17 cellular contexts compared by ENCODE assay signal in the genomic region with DNA sequence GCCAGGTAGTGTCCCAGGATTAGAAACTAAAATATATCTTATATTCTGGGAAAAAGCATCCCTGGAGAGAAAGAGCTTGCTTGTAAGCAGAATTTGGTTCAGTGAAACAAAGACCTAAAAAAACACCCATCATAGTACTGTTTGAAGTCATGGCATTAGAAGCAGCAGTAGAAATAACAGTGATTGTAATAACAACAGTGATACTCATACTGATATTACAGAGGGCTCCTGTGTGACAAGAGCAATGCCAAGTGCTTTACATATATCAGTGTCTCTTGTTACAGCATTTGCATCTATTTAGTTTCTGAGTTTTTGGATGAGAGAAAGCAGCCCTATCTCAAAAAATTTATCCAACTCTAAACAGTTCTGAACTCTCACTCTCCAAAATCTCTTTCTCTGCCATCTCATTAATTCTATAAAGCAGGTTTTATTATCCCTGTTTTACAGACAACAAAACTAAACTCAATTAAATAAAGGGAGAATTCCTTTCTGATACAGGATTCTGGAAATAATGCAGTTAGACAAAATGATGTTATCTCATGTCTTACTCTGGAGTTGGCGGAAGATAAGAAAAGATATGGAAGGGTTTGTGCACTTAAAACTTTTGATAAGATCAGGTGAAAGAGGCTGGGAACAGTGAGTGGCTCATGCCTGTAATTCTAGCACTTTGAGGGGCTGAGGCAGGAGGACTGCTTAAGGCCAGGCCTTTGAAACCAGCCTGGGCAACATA.
DNase-seq lines count a peak whose midpoint lies in the region; ATAC-seq lines count a peak whose summit lies in the region.
"Had no signal": no experiment of that assay in that cellular context is flagged by ENCODE, and none has a peak within 500 bp of the region (broad histone marks: within the 10 kb centered on the region; RNA-seq: fewer than 3 reads in every experiment).

No MANE protein-coding gene starts in this region.

- H2BK5ac ChIP-seq in trophoblast cell (ENCODE audit: low read depth, low read length, poor library complexity) = no peak overlapping the region

- no peak overlapping the region for H3K4me3 Mint-ChIP-seq in activated CD4-positive, alpha-beta T cell treated with anti-CD3 and anti-CD28 coated beads for 36 hours
- H3K4me3 Mint-ChIP-seq in activated naive CD8-positive, alpha-beta T cell = no peak overlapping the region
- H3K4me3 Mint-ChIP-seq in activated naive CD8-positive, alpha-beta T cell treated with anti-CD3 and anti-CD28 coated beads for 36 hours = no peak overlapping the region
- no peak overlapping the region for H3K4me3 Mint-ChIP-seq in activated T-helper 1 cell treated with anti-CD3 and anti-CD28 coated beads, Interleukin-12 subunit alpha, Interleukin-12 subunit beta, Interleukin-2, Interleukin-4 antibody, amounts not matched to agents 30 ng/mL and 10 ng/mL and 1 ng/mL, durations not matched to agents 14 hours and 24 hours and 36 hours
- H3K4me3 Mint-ChIP-seq: GM23338 had no signal

- H3K27me3 ChIP-seq in trophoblast cell (ENCODE audit: insufficient read depth, low read length) = no peaks in the 10 kb centered on the region
- H3K27me3 ChIP-seq: BLaER1 treated with 17β-estradiol and CSF1 and Interleukin-3, amounts not matched to agents 10 nM and 100 nM had no signal

- no peaks in the 10 kb centered on the region for H3K27me3 Mint-ChIP-seq in activated CD4-positive, alpha-beta T cell treated with anti-CD3 and anti-CD28 coated beads for 36 hours
- H3K27me3 Mint-ChIP-seq in activated naive CD8-positive, alpha-beta T cell = no peaks in the 10 kb centered on the region
- no peaks in the 10 kb centered on the region for H3K27me3 Mint-ChIP-seq in activated naive CD8-positive, alpha-beta T cell treated with anti-CD3 and anti-CD28 coated beads for 36 hours
- no peaks in the 10 kb centered on the region for H3K27me3 Mint-ChIP-seq in activated T-helper 1 cell treated with anti-CD3 and anti-CD28 coated beads, Interleukin-12 subunit alpha, Interleukin-12 subunit beta, Interleukin-2, Interleukin-4 antibody, amounts not matched to agents 30 ng/mL and 10 ng/mL and 1 ng/mL, durations not matched to agents 14 hours and 24 hours and 36 hours (ENCODE audit: insufficient read depth)

- H4K8ac ChIP-seq in trophoblast cell (ENCODE audit: low read depth, low read length) = no peak overlapping the region

- no peak overlapping the region for H4K12ac ChIP-seq in trophoblast cell (ENCODE audit: low read depth, low read length)

- CTCF ChIA-PET in activated CD4-positive, alpha-beta T cell treated with anti-CD3 and anti-CD28 coated beads for 36 hours (lab: Charles Lee) = no interaction called here

- no CpG with 5 or more reads among the region's 1 CpG for WGBS in trophoblast cell (ENCODE audit: extremely low coverage, insufficient coverage, insufficient read length)

- no peak overlapping the region for H3K4ac ChIP-seq in trophoblast cell (ENCODE audit: low read depth, low read length)

- intact Hi-C loops in activated CD4-positive, alpha-beta T cell treated with anti-CD3 and anti-CD28 coated beads for 36 hours (cut with DNase I, micrococcal nuclease) = loop anchor here in 1 of 2 experiments (5.0 kb wide), 1 partner anchor 312 kb away; no protein-coding TSS in a partner anchor
- intact Hi-C loops in activated T-helper 1 cell treated with anti-CD3 and anti-CD28 coated beads, Interleukin-12 subunit alpha, Interleukin-12 subunit beta, Interleukin-2, Interleukin-4 antibody, amounts not matched to agents 30 ng/mL and 10 ng/mL and 1 ng/mL, durations not matched to agents 14 hours and 24 hours and 36 hours (cut with micrococcal nuclease) = no loop called here

- POLR2A ChIA-PET in activated CD4-positive, alpha-beta T cell treated with anti-CD3 and anti-CD28 coated beads for 36 hours (lab: Charles Lee) = no interaction called here

- no peak overlapping the region for H2BK12ac ChIP-seq in trophoblast cell (ENCODE audit: low read length)

- H3K4me3 ChIP-seq in trophoblast cell (ENCODE audit: low read depth, low read length) = no peak overlapping the region
- H3K4me3 ChIP-seq: BLaER1 treated with 17β-estradiol and CSF1 and Interleukin-3, amounts not matched to agents 10 nM and 100 nM; GM23338 had no signal

- H3K36me3 ChIP-seq in trophoblast cell (ENCODE audit: control insufficient read depth in 1 of 2, insufficient read depth in 2 of 2, low read length in 2 of 2) = peaks cover 2 to 8% of the 10 kb centered on the region in 2 experiments

- peaks cover 13% of the 10 kb centered on the region for H3K79me1 ChIP-seq in trophoblast cell (ENCODE audit: low read length)

- H3K36me3 Mint-ChIP-seq in activated CD4-positive, alpha-beta T cell treated with anti-CD3 and anti-CD28 coated beads for 36 hours (ENCODE audit: low read depth) = peaks cover 68% of the 10 kb centered on the region
- H3K36me3 Mint-ChIP-seq in activated naive CD8-positive, alpha-beta T cell = peaks cover 59% of the 10 kb centered on the region
- H3K36me3 Mint-ChIP-seq in activated naive CD8-positive, alpha-beta T cell treated with anti-CD3 and anti-CD28 coated beads for 36 hours = peaks cover 71% of the 10 kb centered on the region
- peaks cover 58% of the 10 kb centered on the region for H3K36me3 Mint-ChIP-seq in activated T-helper 1 cell treated with anti-CD3 and anti-CD28 coated beads, Interleukin-12 subunit alpha, Interleukin-12 subunit beta, Interleukin-2, Interleukin-4 antibody, amounts not matched to agents 30 ng/mL and 10 ng/mL and 1 ng/mL, durations not matched to agents 14 hours and 24 hours and 36 hours (ENCODE audit: low read depth)

- no peak for DNase-seq in activated CD4-positive, alpha-beta T cell treated with anti-CD3 and anti-CD28 coated beads for 36 hours
- DNase-seq in activated CD4-positive, alpha-beta T cell treated with anti-CD3 and anti-CD28 coated beads for 1 hour = no peak
- DNase-seq in activated naive CD8-positive, alpha-beta T cell treated with anti-CD3 and anti-CD28 coated beads for 36 hours = no peak
- DNase-seq in activated T-helper 1 cell treated with anti-CD3 and anti-CD28 coated beads, Interleukin-12 subunit alpha, Interleukin-12 subunit beta, Interleukin-2, Interleukin-4 antibody, amounts not matched to agents 30 ng/mL and 10 ng/mL and 1 ng/mL, durations not matched to agents 14 hours and 24 hours and 36 hours (ENCODE audit: low spot score) = no peak
- DNase-seq in trophoblast cell (peak in 1 of 2 donors; percentile 57), NCI-H2081 (lab: John Stamatoyannopoulos, UW) (no peak), germinal center (ENCODE audit: low spot score) (no peak)
- DNase-seq: DND-41; KBM-7; MV-4-11; NCI-H1417; NCI-H187 treated with DMSO at 0.1 percent for 48 hours; NK-92 treated with Interleukin-12 subunit alpha and Interleukin-12 subunit beta, amount 100 ng/mL, for 24 hours had no signal

- ATAC-seq in activated CD4-positive, alpha-beta T cell treated with anti-CD3 and anti-CD28 coated beads for 36 hours = peak; percentile 39
- ATAC-seq: GM23338, HCT116 had no signal

- no peaks in the 10 kb centered on the region for H3K79me2 ChIP-seq in trophoblast cell (ENCODE audit: control insufficient read depth, insufficient read depth, low read length, poor library complexity)

- H3K18ac ChIP-seq in trophoblast cell (ENCODE audit: low read length) = no peak overlapping the region

- H3K27ac ChIP-seq in trophoblast cell (ENCODE audit: low read depth, low read length) = peak overlapping the region; percentile 76
- H3K27ac ChIP-seq: BLaER1 treated with 17β-estradiol and CSF1 and Interleukin-3, amounts not matched to agents 10 nM and 100 nM had no signal

- no peak overlapping the region for H2BK120ac ChIP-seq in trophoblast cell (ENCODE audit: insufficient read depth, low read length, poor library complexity)

- no peak overlapping the region for H2AFZ ChIP-seq in trophoblast cell (ENCODE audit: insufficient read depth, low read length, poor library complexity)
- H2AFZ ChIP-seq: GM23338 had no signal

- no peak overlapping the region for H3K23ac ChIP-seq in trophoblast cell (ENCODE audit: low read length)

- no peak overlapping the region for H2AK5ac ChIP-seq in trophoblast cell (ENCODE audit: low read length)

- no peak overlapping the region for H3K27ac Mint-ChIP-seq in activated CD4-positive, alpha-beta T cell treated with anti-CD3 and anti-CD28 coated beads for 36 hours
- H3K27ac Mint-ChIP-seq in activated naive CD8-positive, alpha-beta T cell = peak overlapping the region; percentile 2
- H3K27ac Mint-ChIP-seq in activated naive CD8-positive, alpha-beta T cell treated with anti-CD3 and anti-CD28 coated beads for 36 hours = no peak overlapping the region
- peak overlapping the region; percentile 45 for H3K27ac Mint-ChIP-seq in activated T-helper 1 cell treated with anti-CD3 and anti-CD28 coated beads, Interleukin-12 subunit alpha, Interleukin-12 subunit beta, Interleukin-2, Interleukin-4 antibody, amounts not matched to agents 30 ng/mL and 10 ng/mL and 1 ng/mL, durations not matched to agents 14 hours and 24 hours and 36 hours
- H3K27ac Mint-ChIP-seq: GM23338 had no signal

- no peak overlapping the region for H4K91ac ChIP-seq in trophoblast cell (ENCODE audit: low read depth, low read length)

- peaks cover 4% of the 10 kb centered on the region for H3K4me1 Mint-ChIP-seq in activated CD4-positive, alpha-beta T cell treated with anti-CD3 and anti-CD28 coated beads for 36 hours
- peaks cover 10% of the 10 kb centered on the region for H3K4me1 Mint-ChIP-seq in activated naive CD8-positive, alpha-beta T cell (ENCODE audit: low read depth)
- peaks cover 4% of the 10 kb centered on the region for H3K4me1 Mint-ChIP-seq in activated naive CD8-positive, alpha-beta T cell treated with anti-CD3 and anti-CD28 coated beads for 36 hours
- H3K4me1 Mint-ChIP-seq in activated T-helper 1 cell treated with anti-CD3 and anti-CD28 coated beads, Interleukin-12 subunit alpha, Interleukin-12 subunit beta, Interleukin-2, Interleukin-4 antibody, amounts not matched to agents 30 ng/mL and 10 ng/mL and 1 ng/mL, durations not matched to agents 14 hours and 24 hours and 36 hours (ENCODE audit: low read depth) = peaks cover 22% of the 10 kb centered on the region

- no peak overlapping the region for H3K4me2 ChIP-seq in trophoblast cell (ENCODE audit: low read length)
- H3K4me2 ChIP-seq: BLaER1 treated with 17β-estradiol and CSF1 and Interleukin-3, amounts not matched to agents 10 nM and 100 nM; GM23338 had no signal

- peaks cover 8 to 20% of the 10 kb centered on the region in 2 experiments for H3K4me1 ChIP-seq in trophoblast cell (ENCODE audit: control insufficient read depth in 1 of 2, insufficient read depth in 2 of 2, low read length in 2 of 2)
- H3K4me1 ChIP-seq: BLaER1 treated with 17β-estradiol and CSF1 and Interleukin-3, amounts not matched to agents 10 nM and 100 nM had no signal

- no peaks in the 10 kb centered on the region for H3K9me3 Mint-ChIP-seq in activated CD4-positive, alpha-beta T cell treated with anti-CD3 and anti-CD28 coated beads for 36 hours (ENCODE audit: low read depth)
- no peaks in the 10 kb centered on the region for H3K9me3 Mint-ChIP-seq in activated naive CD8-positive, alpha-beta T cell (ENCODE audit: low read depth)
- H3K9me3 Mint-ChIP-seq in activated naive CD8-positive, alpha-beta T cell treated with anti-CD3 and anti-CD28 coated beads for 36 hours = no peaks in the 10 kb centered on the region
- peaks cover 3% of the 10 kb centered on the region for H3K9me3 Mint-ChIP-seq in activated T-helper 1 cell treated with anti-CD3 and anti-CD28 coated beads, Interleukin-12 subunit alpha, Interleukin-12 subunit beta, Interleukin-2, Interleukin-4 antibody, amounts not matched to agents 30 ng/mL and 10 ng/mL and 1 ng/mL, durations not matched to agents 14 hours and 24 hours and 36 hours
- H3K9me3 Mint-ChIP-seq: GM23338 had no signal

- no peak overlapping the region for H3K14ac ChIP-seq in trophoblast cell (ENCODE audit: low read length)

- H3K9ac ChIP-seq in trophoblast cell (ENCODE audit: low read length) = no peak overlapping the region
- H3K9ac ChIP-seq: BLaER1 treated with 17β-estradiol and CSF1 and Interleukin-3, amounts not matched to agents 10 nM and 100 nM had no signal

- no peaks in the 10 kb centered on the region for H3K9me3 ChIP-seq in trophoblast cell (ENCODE audit: insufficient read depth, low read depth, low read length)
- H3K9me3 ChIP-seq: BLaER1 treated with 17β-estradiol and CSF1 and Interleukin-3, amounts not matched to agents 10 nM and 100 nM had no signal

Comparison
In these comparisons a context has a peak if more than half of its experiments do, and no peak if none do; other contexts are left out.
1. H3K27ac Mint-ChIP-seq: peak in activated naive CD8-positive, alpha-beta T cell (single experiment) and activated T-helper 1 cell treated with anti-CD3 and anti-CD28 coated beads, Interleukin-12 subunit alpha, Interleukin-12 subunit beta, Interleukin-2, Interleukin-4 antibody, amounts not matched to agents 30 ng/mL and 10 ng/mL and 1 ng/mL, durations not matched to agents 14 hours and 24 hours and 36 hours (single experiment); none in activated CD4-positive, alpha-beta T cell treated with anti-CD3 and anti-CD28 coated beads for 36 hours (single experiment) and activated naive CD8-positive, alpha-beta T cell treated with anti-CD3 and anti-CD28 coated beads for 36 hours (single experiment).